Comparison of ENCODE assay signal across 32 cellular contexts in genomic region chr1:61046434-61046833, GRCh38.
"Had no signal": no experiment of that assay in that cellular context is flagged by ENCODE, and none has a peak within 500 bp of the region (broad histone marks: within the 10 kb centered on the region; RNA-seq: fewer than 3 reads in every experiment).

No MANE protein-coding gene starts in this region.

- ATAC-seq: heart right ventricle; left colon; lower lobe of right lung; natural killer cell treated with Interleukin-12 subunit alpha and Interleukin-12 subunit beta and Interleukin-15 and Interleukin-18, amount 100 ng/mL, for 72 hours; sciatic nerve; stimulated activated naive CD8-positive, alpha-beta T cell treated with anti-CD3 and anti-CD28 coated beads, Interleukin-15, amount 100 ng/mL, for 72 hours had no signal

- H3K79me2 ChIP-seq: parathyroid adenoma had no signal

- H3K4me3 ChIP-seq: dorsolateral prefrontal cortex, heart right ventricle, left ventricle myocardium inferior, lower lobe of right lung, right atrium auricular region, smooth muscle cell, suprapubic skin, thyroid gland, vagina had no signal

- H3K36me3 Mint-ChIP-seq: immature natural killer cell; memory B cell; natural killer cell treated with Interleukin-12 subunit alpha and Interleukin-12 subunit beta and Interleukin-15 and Interleukin-18, amount 100 ng/mL, for 72 hours had no signal

- H2AFZ ChIP-seq: parathyroid adenoma had no signal

- H3K27ac ChIP-seq: dorsolateral prefrontal cortex, epithelial cell of prostate, foreskin keratinocyte, heart right ventricle, left ventricle myocardium inferior, lower lobe of right lung, neutrophil, parathyroid adenoma, right atrium auricular region, suprapubic skin, thyroid gland, vagina had no signal

- H3K9ac ChIP-seq: parathyroid adenoma had no signal

- H3K27me3 ChIP-seq: right atrium auricular region, suprapubic skin, thyroid gland, vagina had no signal

- DNase-seq: cortex of kidney; dorsolateral prefrontal cortex; effector CD4-positive, alpha-beta T cell; glutamatergic neuron; heart right ventricle; hypothalamus; immature natural killer cell; islet precursor cell; kidney glomerular epithelial cell; left colon; left ventricle myocardium inferior; lower lobe of right lung; stimulated activated CD4-positive, alpha-beta T cell treated with anti-CD3 and anti-CD28 coated beads, Interleukin-12 subunit alpha, Interleukin-12 subunit beta, amount 100 ng/mL, for 4 hours; stimulated activated CD4-positive, alpha-beta T cell treated with anti-CD3 and anti-CD28 coated beads, Interleukin-1b, Interleukin-23, amount 100 ng/mL, for 48 hours; stimulated activated CD4-positive, alpha-beta T cell treated with anti-CD3 and anti-CD28 coated beads, Interleukin-4, amount 100 ng/mL, for 1 hour; stimulated activated CD8-positive, alpha-beta memory T cell treated with anti-CD3 and anti-CD28 coated beads, Interleukin-4, amount 100 ng/mL, for 48 hours; stimulated activated naive CD4-positive, alpha-beta T cell; stimulated activated naive CD8-positive, alpha-beta T cell treated with anti-CD3 and anti-CD28 coated beads, Interleukin-15, amount 100 ng/mL, for 72 hours had no signal

- H3K4me1 ChIP-seq: parathyroid adenoma had no signal

- H3K9me3 Mint-ChIP-seq: immature natural killer cell; memory B cell; natural killer cell treated with Interleukin-12 subunit alpha and Interleukin-12 subunit beta and Interleukin-15 and Interleukin-18, amount 100 ng/mL, for 72 hours; neural crest cell; stimulated activated naive CD8-positive, alpha-beta T cell treated with anti-CD3 and anti-CD28 coated beads, Interleukin-15, amount 100 ng/mL, for 72 hours had no signal

- H3K36me3 ChIP-seq: heart right ventricle, left ventricle myocardium inferior, lower lobe of right lung, neutrophil, right atrium auricular region, suprapubic skin, thyroid gland, vagina had no signal

- H3K9me3 ChIP-seq: heart right ventricle, left ventricle myocardium inferior, lower lobe of right lung, neutrophil, right atrium auricular region, suprapubic skin, thyroid gland, vagina had no signal

- H3K4me2 ChIP-seq: smooth muscle cell had no signal

- H3K27ac Mint-ChIP-seq: immature natural killer cell; memory B cell; natural killer cell treated with Interleukin-12 subunit alpha and Interleukin-12 subunit beta and Interleukin-15 and Interleukin-18, amount 100 ng/mL, for 72 hours; progenitor cell of endocrine pancreas; stimulated activated naive CD8-positive, alpha-beta T cell treated with anti-CD3 and anti-CD28 coated beads, Interleukin-15, amount 100 ng/mL, for 72 hours had no signal

- H3K4me3 Mint-ChIP-seq: immature natural killer cell; memory B cell; natural killer cell treated with Interleukin-12 subunit alpha and Interleukin-12 subunit beta and Interleukin-15 and Interleukin-18, amount 100 ng/mL, for 72 hours; neural crest cell; stimulated activated naive CD8-positive, alpha-beta T cell treated with anti-CD3 and anti-CD28 coated beads, Interleukin-15, amount 100 ng/mL, for 72 hours had no signal
